ENCODE assay signal across 8 cellular contexts in genomic region chr19:11435833-11436313, GRCh38. TPM values are rescaled to one million over a fixed set of nuclear protein-coding genes. Genes with fewer than 3 reads are reported as not detected.
DNase-seq lines count a peak whose midpoint lies in the region; ATAC-seq, FAIRE-seq and TF ChIP-seq lines count a peak whose summit lies in the region.

No MANE protein-coding gene starts in this region.

- H3K4me2 ChIP-seq in K562 (ENCODE audit: insufficient read depth, low read length): peak overlapping the region; percentile 92

- POLR2A ChIA-PET in K562 (lab: Yijun Ruan, JAX): interaction anchor here (0.5 to 1.4 kb wide), 9 partner anchors 23 to 301 kb away, joined by 3 to 6 read pairs (median 3); partner anchors contain the start of gene ELOF1

- H3K9ac ChIP-seq in K562 (ENCODE audit: insufficient read depth in 1 of 2, low read depth in 2 of 2, low read length in 2 of 2): peak overlapping the region; percentile 67 to 96

- H3K4me1 Mint-ChIP-seq in Calu3 (ENCODE audit: low read depth, unreplicated experiment): no peaks in the 10 kb centered on the region

- H3K36me3 Mint-ChIP-seq in Calu3 (ENCODE audit: insufficient read depth, unreplicated experiment): peaks cover 38% of the 10 kb centered on the region

- H3K9me1 ChIP-seq in K562 (ENCODE audit: control insufficient read depth, insufficient read depth, low read length): peaks cover 5% of the 10 kb centered on the region

- intact Hi-C loops in Calu3 (cut with micrococcal nuclease; ENCODE audit: unreplicated experiment): no loop called here
- intact Hi-C loops in K562 (cut with micrococcal nuclease): loop anchor here (1.0 to 2.0 kb wide), 2 partner anchors 52 to 61 kb away; partner anchors contain the start of genes EPOR and SWSAP1
- intact Hi-C loops in right lobe of liver (cut with DNase I): no loop called here

- WGBS in K562 (ENCODE audit: insufficient coverage, low coverage, missing lambda C conversion rate): 3% methylated on average over 21 of the region's 21 CpGs
- WGBS in right lobe of liver (ENCODE audit: insufficient coverage, low coverage, low lambda C conversion rate, missing lambda C conversion rate): 0% methylated on average over 8 of the region's 21 CpGs
- 0 to 5% methylated on average over 9 to 16 of the region's 21 CpGs for WGBS in upper lobe of left lung, 2 donors

- TF ChIP-seq CTCF in Calu3 (IDR thresholded peaks at IDR 0.05; ENCODE audit: unreplicated experiment): no peak
- no peak for TF ChIP-seq CTCF in LNCaP clone FGC (IDR thresholded peaks at IDR 0.05; ENCODE audit: control insufficient read depth, extremely low read depth, insufficient read depth)
- TF ChIP-seq CTCF in K562 (IDR thresholded peaks at IDR 0.05 in 2 of 3, conservative IDR thresholded peaks at IDR 0.05 in 1 of 3; ENCODE audit: insufficient read depth in 2 of 3, low read depth in 1 of 3, low read length in 3 of 3): no peak
- TF ChIP-seq CTCF in right lobe of liver (IDR thresholded peaks at IDR 0.05): no peak
- no peak for TF ChIP-seq CTCF in upper lobe of left lung (IDR thresholded peaks at IDR 0.05)

- CTCF ChIA-PET in Calu3 (lab: Charles Lee): interaction anchor here (0.5 to 1.4 kb wide), 10 partner anchors 13 to 171 kb away, joined by 3 to 14 read pairs (median 4); partner anchors contain the start of genes CCDC159, EPOR, SWSAP1 and TMEM205
- CTCF ChIA-PET in K562 (lab: Yijun Ruan, JAX; ENCODE audit: low intra/inter-chr PET ratio): no interaction called here

- H3K27me3 Mint-ChIP-seq in Calu3 (ENCODE audit: unreplicated experiment): no peaks in the 10 kb centered on the region

- H3K27ac ChIP-seq in K562 (ENCODE audit: extremely low read depth, low read depth, low read length) (peak overlapping the region; percentile 63), right lobe of liver (peak overlapping the region; percentile 47 to 72 (median 67)), upper lobe of left lung (peak overlapping the region; percentile 65 to 88 (median 86))

- H3K4me1 ChIP-seq in K562 (replicated peaks in 1 of 2; ENCODE audit: control insufficient read depth in 2 of 2, insufficient read depth in 2 of 2, low read length in 2 of 2): peaks cover 11 to 22% of the 10 kb centered on the region in 2 experiments; a peak in 4 of 5 replicates
- peaks cover 0 to 11% (median 5%) of the 10 kb centered on the region in 4 donors for H3K4me1 ChIP-seq in right lobe of liver
- peaks cover 13 to 21% (median 16%) of the 10 kb centered on the region in 4 donors for H3K4me1 ChIP-seq in upper lobe of left lung

- TF ChIP-seq POLR2A in K562 (conservative IDR thresholded peaks at IDR 0.05): peak; percentile 32; the same call in 1 of the 2 replicates
- TF ChIP-seq POLR2A in right lobe of liver (IDR thresholded peaks at IDR 0.05): peak; percentile 3
- TF ChIP-seq POLR2A in upper lobe of left lung (IDR thresholded peaks at IDR 0.05): no peak
- TF ChIP-seq POLR2A in GM12891 (IDR thresholded peaks at IDR 0.05; ENCODE audit: low read depth, low read length): no peak

- FAIRE-seq in K562 (lab: Jason Lieb, UNC): no peak
- FAIRE-seq in GM12891 (lab: Jason Lieb, UNC): no peak

- H3K4me3 Mint-ChIP-seq in Calu3 (ENCODE audit: low read depth, unreplicated experiment): peak overlapping the region; percentile 91

- no peaks in the 10 kb centered on the region for H3K9me3 ChIP-seq in K562 (replicated peaks; ENCODE audit: control insufficient read depth, insufficient read depth, low read depth, low read length)
- no peaks in the 10 kb centered on the region for H3K9me3 ChIP-seq in right lobe of liver
- H3K9me3 ChIP-seq in upper lobe of left lung: no peaks in the 10 kb centered on the region

- TF ChIP-seq EP300 in K562 (IDR thresholded peaks at IDR 0.05; ENCODE audit: low read length): no peak
- TF ChIP-seq EP300 in upper lobe of left lung (IDR thresholded peaks at IDR 0.05): no peak

- peak overlapping the region; percentile 98 for H2AFZ ChIP-seq in K562 (ENCODE audit: low read depth, low read length)

- H3K27me3 ChIP-seq in K562 (ENCODE audit: control insufficient read depth in 2 of 2, insufficient read depth in 2 of 2, low read length in 2 of 2) (no peaks in the 10 kb centered on the region), right lobe of liver (no peaks in the 10 kb centered on the region), upper lobe of left lung (no peaks in the 10 kb centered on the region)

- peak overlapping the region; percentile 88 for H3K27ac Mint-ChIP-seq in Calu3 (ENCODE audit: unreplicated experiment)

- peak; percentile 4 for DNase-seq in Calu3
- DNase-seq in LNCaP clone FGC (ENCODE audit: low read depth): no peak
- peak; percentile 54 to 72 (median 70) for DNase-seq in K562 (ENCODE audit: extremely low read depth in 1 of 4, low spot score in 3 of 4)
- DNase-seq in right lobe of liver: peak in 2 of 3 donors; percentile 47 to 60
- no peak for DNase-seq in upper lobe of left lung
- no peak for DNase-seq in COR-L47 (lab: John Stamatoyannopoulos, UW)
- DNase-seq in GM12891 (ENCODE audit: insufficient read length, low spot score): no peak

- peaks cover 40% of the 10 kb centered on the region for H3K36me3 ChIP-seq in K562 (ENCODE audit: control insufficient read depth, insufficient read depth, low read length)
- H3K36me3 ChIP-seq in right lobe of liver: peaks cover 0 to 39% (median 15%) of the 10 kb centered on the region in 4 donors
- peaks cover 9 to 40% (median 34%) of the 10 kb centered on the region in 4 donors for H3K36me3 ChIP-seq in upper lobe of left lung

- H3K79me2 ChIP-seq in K562 (ENCODE audit: control insufficient read depth, insufficient read depth, low read length): peaks cover 20% of the 10 kb centered on the region

- no peaks in the 10 kb centered on the region for H4K20me1 ChIP-seq in K562 (replicated peaks; ENCODE audit: control insufficient read depth, insufficient read depth, low read length)

- BruUV-seq in Calu3 (replicated peaks; lab: Mats Ljungman, UMichigan): TSS peak; percentile 84
- TSS peak; percentile 84 for BruUV-seq in K562 (replicated peaks; lab: Mats Ljungman, UMichigan)

- in situ Hi-C loops in K562 (cut with MboI): loop anchor here (5.0 kb wide), 1 partner anchor 139 kb away; the partner anchor contains the start of gene TSPAN16

- no peak for TF ChIP-seq RAD21 in K562 (CRISPR knock-in tag; conservative IDR thresholded peaks at IDR 0.05 in 1 of 2, IDR thresholded peaks at IDR 0.05 in 1 of 2)

- ATAC-seq in K562 (peak; percentile 13), right lobe of liver (peak in 1 of 4 donors; percentile 1), upper lobe of left lung (ENCODE audit: low FRiP score in 2 of 2) (no peak), HG02642 (IDR thresholded peaks at IDR 0.05; ENCODE audit: poor library complexity, unreplicated experiment) (no peak)

- no peaks in the 10 kb centered on the region for H3K9me3 Mint-ChIP-seq in Calu3 (ENCODE audit: low read depth, unreplicated experiment)

- peak overlapping the region; percentile 100 for H3K4me3 ChIP-seq in LNCaP clone FGC (ENCODE audit: low read depth, low read length)
- H3K4me3 ChIP-seq in K562: peak overlapping the region; percentile 65
- peak overlapping the region; percentile 72 to 89 (median 83) for H3K4me3 ChIP-seq in right lobe of liver
- H3K4me3 ChIP-seq in upper lobe of left lung: peak overlapping the region; percentile 63 to 90 (median 78)

RNA-seq across cellular contexts. Expression of gene PRKCSH, which starts 0.4 kb away (rescaled TPM):
- total RNA-seq in Calu3 (2022): 298 and 318 TPM in 2 replicates
- total RNA-seq in K562 (2011; cell fraction: chromatin; rRNA removed; ENCODE audit: low replicate concordance): 161 and 438 TPM in 2 replicates
- 419 and 446 TPM in 2 replicates for total RNA-seq in K562 (2011; cell fraction: nucleolus; rRNA removed)
- total RNA-seq in K562 (2011; cell fraction: nucleoplasm; rRNA removed): 236 and 271 TPM in 2 replicates
- total RNA-seq in K562 (2014; rRNA removed): 99.4 and 135 TPM in 2 replicates
- 25.6 and 28.4 TPM in 2 replicates for total RNA-seq in K562 (2014; rRNA removed; fragmentation: Illumina TruSeq; extraction: Trizol)
- total RNA-seq in K562 (2015; rRNA removed; fragmentation: Illumina TruSeq; extraction: Trizol): 48.1 and 52.1 TPM in 2 replicates
- 297 and 303 TPM in 2 replicates for total RNA-seq in K562 (2021)
- polyA plus RNA-seq in K562 (2011; rRNA removed): 39.1 and 96.2 TPM in 2 replicates
- polyA plus RNA-seq in K562 (2011; cell fraction: cytosol; rRNA removed): 68.3 and 79.6 TPM in 2 replicates
- 221 and 243 TPM in 2 replicates for polyA plus RNA-seq in K562 (2011; cell fraction: nucleus; rRNA removed)
- polyA plus RNA-seq in K562 (2012): 242 and 451 TPM in 2 replicates
- polyA plus RNA-seq in K562 (2014; fragmentation: Illumina TruSeq; extraction: Trizol): 155 and 235 TPM in 2 replicates
- polyA plus RNA-seq in K562 (2014; fragmentation: Nextera tagmentation; extraction: Ambion mirVana): 1 to 10 TPM; 2.3 to 6.9 TPM
- 76.5 and 88.9 TPM in 2 replicates for polyA plus RNA-seq in K562 (2014; rRNA removed)
- polyA minus RNA-seq in K562 (2011; rRNA and poly(A)+ RNA removed): 31.6 and 32.5 TPM in 2 replicates
- 147 and 227 TPM in 2 replicates for polyA minus RNA-seq in K562 (2011; cell fraction: cytosol; rRNA and poly(A)+ RNA removed)
- polyA minus RNA-seq in K562 (2011; cell fraction: nucleus; rRNA and poly(A)+ RNA removed): 56.5 and 75.8 TPM in 2 replicates
- total RNA-seq in right lobe of liver: 100 to 1,000 TPM; 114 to 206 (median 192) TPM
- 100 to 1,000 TPM; 124 to 341 (median 187) TPM for total RNA-seq in upper lobe of left lung
- 168 TPM for polyA plus RNA-seq in GM12891 (2012; ENCODE audit: low read depth, missing spikeins)

RNA-seq across cellular contexts. Expression of gene ODAD3, which starts 1.0 kb away (rescaled TPM):
- total RNA-seq in Calu3 (2022) (not detected in 2 replicates), K562 (2014; rRNA removed) (0.08 and 0.14 TPM in 2 replicates), K562 (2014; rRNA removed; fragmentation: Illumina TruSeq; extraction: Trizol) (0.11 TPM in 1 of 2 replicates, not detected in the other), K562 (2015; rRNA removed; fragmentation: Illumina TruSeq; extraction: Trizol) (0.08 TPM in 1 of 2 replicates, not detected in the other), K562 (2021) (0.18 and 0.51 TPM in 2 replicates), right lobe of liver (under 1 TPM; 0.21 to 0.73 (median 0.54) TPM), upper lobe of left lung (10 to 100 TPM in 1 of 6 donors, 1 to 10 TPM in 4, under 1 TPM in 1; 0.34 to 11.1 (median 4.1) TPM)
- 0.25 and 0.74 TPM in 2 replicates for total RNA-seq in K562 (2011; cell fraction: chromatin; rRNA removed; ENCODE audit: low replicate concordance)
- total RNA-seq in K562 (2011; cell fraction: nucleolus; rRNA removed): 0.26 and 1.2 TPM in 2 replicates
- total RNA-seq in K562 (2011; cell fraction: nucleoplasm; rRNA removed): 0.29 TPM in 1 of 2 replicates, not detected in the other
- polyA plus RNA-seq in K562 (2011; rRNA removed) (0.19 TPM in 1 of 2 replicates, not detected in the other), K562 (2014; fragmentation: Illumina TruSeq; extraction: Trizol) (0.08 and 0.12 TPM in 2 replicates), K562 (2014; fragmentation: Nextera tagmentation; extraction: Ambion mirVana) (under 1 TPM; 0.07 to 0.18 TPM), K562 (2014; rRNA removed) (0.72 and 1.5 TPM in 2 replicates)
- 0.12 TPM in 2 replicates for polyA plus RNA-seq in K562 (2011; cell fraction: cytosol; rRNA removed)
- 0.54 and 0.66 TPM in 2 replicates for polyA plus RNA-seq in K562 (2011; cell fraction: nucleus; rRNA removed)
- 0.16 and 0.19 TPM in 2 replicates for polyA plus RNA-seq in K562 (2012)
- polyA minus RNA-seq in K562 (2011; rRNA and poly(A)+ RNA removed): not detected in 2 replicates
- not detected in 2 replicates for polyA minus RNA-seq in K562 (2011; cell fraction: cytosol; rRNA and poly(A)+ RNA removed)
- 0.13 and 0.22 TPM in 2 replicates for polyA minus RNA-seq in K562 (2011; cell fraction: nucleus; rRNA and poly(A)+ RNA removed)
- polyA plus RNA-seq in GM12891 (2012; ENCODE audit: low read depth, missing spikeins): 0.23 TPM

RNA-seq across cellular contexts. Expression of gene RGL3, which starts 16.8 kb away (rescaled TPM):
- total RNA-seq in Calu3 (2022) (83.1 and 84.1 TPM in 2 replicates), K562 (2014; rRNA removed) (0.16 and 0.32 TPM in 2 replicates), K562 (2014; rRNA removed; fragmentation: Illumina TruSeq; extraction: Trizol) (not detected in 2 replicates), K562 (2015; rRNA removed; fragmentation: Illumina TruSeq; extraction: Trizol) (0.11 TPM in 1 of 2 replicates, not detected in the other), K562 (2021) (0.40 and 0.58 TPM in 2 replicates), right lobe of liver (10 to 100 TPM in 5 of 6 experiments, 1 to 10 TPM in 1; 6.7 to 26.6 (median 19.7) TPM), upper lobe of left lung (100 to 1,000 TPM in 1 of 6 donors, 10 to 100 TPM in 5; 18.5 to 242 (median 44.6) TPM)
- total RNA-seq in K562 (2011; cell fraction: chromatin; rRNA removed; ENCODE audit: low replicate concordance): 1.2 and 4.6 TPM in 2 replicates
- 1.3 and 1.5 TPM in 2 replicates for total RNA-seq in K562 (2011; cell fraction: nucleolus; rRNA removed)
- total RNA-seq in K562 (2011; cell fraction: nucleoplasm; rRNA removed): 0.38 and 2.1 TPM in 2 replicates
- polyA plus RNA-seq in K562 (2011; rRNA removed) (0.26 and 0.61 TPM in 2 replicates), K562 (2014; fragmentation: Illumina TruSeq; extraction: Trizol) (0.22 TPM in 2 replicates), K562 (2014; fragmentation: Nextera tagmentation; extraction: Ambion mirVana) (not detected), K562 (2014; rRNA removed) (0.09 and 0.12 TPM in 2 replicates)
- polyA plus RNA-seq in K562 (2011; cell fraction: cytosol; rRNA removed): 0.34 and 0.40 TPM in 2 replicates
- 2.1 and 3.0 TPM in 2 replicates for polyA plus RNA-seq in K562 (2011; cell fraction: nucleus; rRNA removed)
- 0.52 and 1.4 TPM in 2 replicates for polyA plus RNA-seq in K562 (2012)
- 0.14 TPM in 1 of 2 replicates, not detected in the other for polyA minus RNA-seq in K562 (2011; rRNA and poly(A)+ RNA removed)
- 2.7 TPM in 1 of 2 replicates, not detected in the other for polyA minus RNA-seq in K562 (2011; cell fraction: cytosol; rRNA and poly(A)+ RNA removed)
- 0.33 and 0.67 TPM in 2 replicates for polyA minus RNA-seq in K562 (2011; cell fraction: nucleus; rRNA and poly(A)+ RNA removed)
- not detected for polyA plus RNA-seq in GM12891 (2012; ENCODE audit: low read depth, missing spikeins)

RNA-seq across cellular contexts. Expression of gene ELAVL3, which starts 45.0 kb away (rescaled TPM):
- not detected in 2 replicates for total RNA-seq in Calu3 (2022)
- total RNA-seq in K562 (2011; cell fraction: chromatin; rRNA removed; ENCODE audit: low replicate concordance): not detected in 2 replicates
- total RNA-seq in K562 (2011; cell fraction: nucleolus; rRNA removed): not detected in 2 replicates
- total RNA-seq in K562 (2011; cell fraction: nucleoplasm; rRNA removed): not detected in 2 replicates
- 0.16 TPM in 1 of 2 replicates, not detected in the other for total RNA-seq in K562 (2014; rRNA removed)
- total RNA-seq in K562 (2014; rRNA removed; fragmentation: Illumina TruSeq; extraction: Trizol): not detected in 2 replicates
- not detected in 2 replicates for total RNA-seq in K562 (2015; rRNA removed; fragmentation: Illumina TruSeq; extraction: Trizol)
- total RNA-seq in K562 (2021): not detected in 2 replicates
- not detected in 2 replicates for polyA plus RNA-seq in K562 (2011; rRNA removed)
- polyA plus RNA-seq in K562 (2011; cell fraction: cytosol; rRNA removed): not detected in 2 replicates
- not detected in 2 replicates for polyA plus RNA-seq in K562 (2011; cell fraction: nucleus; rRNA removed)
- 0.01 TPM in 1 of 2 replicates, not detected in the other for polyA plus RNA-seq in K562 (2012)
- not detected in 2 replicates for polyA plus RNA-seq in K562 (2014; fragmentation: Illumina TruSeq; extraction: Trizol)
- polyA plus RNA-seq in K562 (2014; fragmentation: Nextera tagmentation; extraction: Ambion mirVana): not detected
- not detected in 2 replicates for polyA plus RNA-seq in K562 (2014; rRNA removed)
- polyA minus RNA-seq in K562 (2011; rRNA and poly(A)+ RNA removed): not detected in 2 replicates
- polyA minus RNA-seq in K562 (2011; cell fraction: cytosol; rRNA and poly(A)+ RNA removed): not detected in 2 replicates
- not detected in 2 replicates for polyA minus RNA-seq in K562 (2011; cell fraction: nucleus; rRNA and poly(A)+ RNA removed)
- total RNA-seq in right lobe of liver: not detected
- under 1 TPM in 1 of 6 donors, not detected in 5; 0.03 TPM for total RNA-seq in upper lobe of left lung
- 0.26 TPM for polyA plus RNA-seq in GM12891 (2012; ENCODE audit: low read depth, missing spikeins)

RNA-seq across cellular contexts. Expression of gene EPOR, which starts 51.8 kb away (rescaled TPM):
- total RNA-seq in Calu3 (2022) (5.9 and 6.1 TPM in 2 replicates), K562 (2014; rRNA removed) (10.0 and 14.7 TPM in 2 replicates), K562 (2014; rRNA removed; fragmentation: Illumina TruSeq; extraction: Trizol) (2.8 and 3.3 TPM in 2 replicates), K562 (2015; rRNA removed; fragmentation: Illumina TruSeq; extraction: Trizol) (5.0 and 5.2 TPM in 2 replicates), K562 (2021) (14.1 and 15.6 TPM in 2 replicates), right lobe of liver (1 to 10 TPM; 4.9 to 8.7 (median 7.1) TPM), upper lobe of left lung (10 to 100 TPM in 4 of 6 donors, 1 to 10 TPM in 2; 7.5 to 45.1 (median 15.5) TPM)
- 15.0 and 49.1 TPM in 2 replicates for total RNA-seq in K562 (2011; cell fraction: chromatin; rRNA removed; ENCODE audit: low replicate concordance)
- total RNA-seq in K562 (2011; cell fraction: nucleolus; rRNA removed): 46.8 and 47.2 TPM in 2 replicates
- total RNA-seq in K562 (2011; cell fraction: nucleoplasm; rRNA removed): 28.8 and 30.8 TPM in 2 replicates
- polyA plus RNA-seq in K562 (2011; rRNA removed) (8.7 and 9.2 TPM in 2 replicates), K562 (2014; fragmentation: Illumina TruSeq; extraction: Trizol) (8.5 and 8.9 TPM in 2 replicates), K562 (2014; fragmentation: Nextera tagmentation; extraction: Ambion mirVana) (1 to 10 TPM; 1.3 TPM), K562 (2014; rRNA removed) (17.0 and 17.9 TPM in 2 replicates)
- polyA plus RNA-seq in K562 (2011; cell fraction: cytosol; rRNA removed): 7.9 and 28.0 TPM in 2 replicates
- 17.3 and 44.3 TPM in 2 replicates for polyA plus RNA-seq in K562 (2011; cell fraction: nucleus; rRNA removed)
- polyA plus RNA-seq in K562 (2012): 11.3 and 13.7 TPM in 2 replicates
- 1.9 and 4.3 TPM in 2 replicates for polyA minus RNA-seq in K562 (2011; rRNA and poly(A)+ RNA removed)
- 6.1 and 8.2 TPM in 2 replicates for polyA minus RNA-seq in K562 (2011; cell fraction: cytosol; rRNA and poly(A)+ RNA removed)
- 5.2 and 6.9 TPM in 2 replicates for polyA minus RNA-seq in K562 (2011; cell fraction: nucleus; rRNA and poly(A)+ RNA removed)
- 2.4 TPM for polyA plus RNA-seq in GM12891 (2012; ENCODE audit: low read depth, missing spikeins)

Comparison
In these comparisons a context has a peak if more than half of its experiments do, and no peak if none do; other contexts are left out.
1. DNase-seq: peak in Calu3 (single experiment), K562 (4 of 4) and right lobe of liver (2 of 3); none in LNCaP clone FGC (single experiment), upper lobe of left lung (0 of 2), COR-L47 (single experiment) and GM12891 (single experiment).
2. POLR2A ChIP-seq: peak in K562 (single experiment) and right lobe of liver (single experiment); none in upper lobe of left lung (0 of 4) and GM12891 (single experiment).
3. Peak in every context shown above with its lines, with median percentiles within 50 percentile points of each other: H3K4me3 ChIP-seq and H3K27ac ChIP-seq.